In the genomic region with DNA sequence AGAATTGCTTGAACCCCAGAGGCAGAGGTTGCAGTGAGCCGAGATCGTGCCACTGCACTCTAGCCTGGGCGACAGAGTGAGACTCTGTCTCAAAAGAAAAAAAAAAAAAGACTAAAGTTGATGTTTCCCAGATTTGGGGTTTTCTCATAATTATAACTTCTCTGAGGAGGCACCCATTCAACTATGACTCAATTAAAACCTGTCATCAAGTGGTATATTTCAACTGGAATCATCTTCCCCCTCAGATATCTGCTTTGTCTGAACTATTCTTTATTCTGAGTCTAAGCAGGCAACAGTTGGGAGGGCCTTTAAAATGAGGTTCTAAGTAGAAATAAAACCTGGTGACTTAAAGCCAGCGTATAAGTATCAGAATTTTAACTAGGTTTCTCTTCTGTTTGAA, we compare ENCODE assay signal across 28 cellular contexts.
"Had no signal": no experiment of that assay in that cellular context is flagged by ENCODE, and none has a peak within 500 bp of the region (broad histone marks: within the 10 kb centered on the region; RNA-seq: fewer than 3 reads in every experiment).

No MANE protein-coding gene starts in this region.

- H3K27me3 ChIP-seq: brain microvascular endothelial cell, vagina had no signal

- H3K27ac Mint-ChIP-seq: activated CD4-positive, alpha-beta memory T cell treated with anti-CD3 and anti-CD28 coated beads for 36 hours; activated CD4-positive, alpha-beta T cell treated with anti-CD3 and anti-CD28 coated beads, Interleukin-2, amount 10 ng/mL, durations not matched to agents 24 days and 14 days; activated naive CD4-positive, alpha-beta T cell treated with anti-CD3 and anti-CD28 coated beads, Interleukin-2, amount 10 ng/mL, durations not matched to agents 7 days and 5 days; activated naive CD8-positive, alpha-beta T cell treated with anti-CD3 and anti-CD28 coated beads, Interleukin-2, amount 10 ng/mL, durations not matched to agents 7 days and 5 days; activated T-helper 1 cell treated with anti-CD3 and anti-CD28 coated beads, Interleukin-12 subunit alpha, Interleukin-12 subunit beta, Interleukin-2, Interleukin-4 antibody, amounts not matched to agents 30 ng/mL and 10 ng/mL and 1 ng/mL, durations not matched to agents 14 hours and 24 hours and 36 hours; effector memory CD8-positive, alpha-beta T cell; nephron; stimulated activated naive CD8-positive, alpha-beta T cell treated with anti-CD3 and anti-CD28 coated beads, Interleukin-15, Interleukin-2, amounts not matched to agents 100 ng/mL and 50 ng/mL, for 24 hours; type B pancreatic cell had no signal

- H3K9me3 ChIP-seq: vagina had no signal

- H3K36me3 ChIP-seq: brain microvascular endothelial cell had no signal

- H3K4me3 ChIP-seq: coronary artery, vagina had no signal

- H3K4me3 Mint-ChIP-seq: activated CD4-positive, alpha-beta memory T cell treated with anti-CD3 and anti-CD28 coated beads for 36 hours; activated CD4-positive, alpha-beta T cell treated with anti-CD3 and anti-CD28 coated beads, Interleukin-2, amount 10 ng/mL, durations not matched to agents 24 days and 14 days; activated naive CD4-positive, alpha-beta T cell treated with anti-CD3 and anti-CD28 coated beads, Interleukin-2, amount 10 ng/mL, durations not matched to agents 7 days and 5 days; activated naive CD8-positive, alpha-beta T cell treated with anti-CD3 and anti-CD28 coated beads, Interleukin-2, amount 10 ng/mL, durations not matched to agents 7 days and 5 days; activated T-helper 1 cell treated with anti-CD3 and anti-CD28 coated beads, Interleukin-12 subunit alpha, Interleukin-12 subunit beta, Interleukin-2, Interleukin-4 antibody, amounts not matched to agents 30 ng/mL and 10 ng/mL and 1 ng/mL, durations not matched to agents 14 hours and 24 hours and 36 hours; effector memory CD8-positive, alpha-beta T cell; immature natural killer cell; nephron; stimulated activated naive CD8-positive, alpha-beta T cell treated with anti-CD3 and anti-CD28 coated beads, Interleukin-15, Interleukin-2, amounts not matched to agents 100 ng/mL and 50 ng/mL, for 24 hours; type B pancreatic cell had no signal

- H3K27ac ChIP-seq: brain microvascular endothelial cell, coronary artery, vagina, VCaP had no signal

- ATAC-seq: effector memory CD8-positive, alpha-beta T cell; left colon; right cardiac atrium had no signal

- DNase-seq: activated CD4-positive, alpha-beta memory T cell treated with anti-CD3 and anti-CD28 coated beads for 36 hours; activated CD4-positive, alpha-beta T cell treated with anti-CD3 and anti-CD28 coated beads, Interleukin-2, amount 10 ng/mL, durations not matched to agents 24 days and 14 days; activated CD8-positive, alpha-beta memory T cell treated with anti-CD3 and anti-CD28 coated beads, Interleukin-2, amount 50 U/mL, for 4 hours; activated gamma-delta T cell; activated naive CD4-positive, alpha-beta T cell treated with anti-CD3 and anti-CD28 coated beads, Interleukin-2, amount 10 ng/mL, durations not matched to agents 7 days and 5 days; activated naive CD8-positive, alpha-beta T cell treated with anti-CD3 and anti-CD28 coated beads, Interleukin-2, amount 10 ng/mL, durations not matched to agents 7 days and 5 days; amniotic stem cell; brain microvascular endothelial cell; effector memory CD8-positive, alpha-beta T cell; erythroblast; foreskin fibroblast; head of caudate nucleus; hippocampal formation; immature natural killer cell; kidney; left colon; mammary epithelial cell; posterior cingulate gyrus; right cardiac atrium; stimulated activated CD4-positive, alpha-beta T cell treated with anti-CD3 and anti-CD28 coated beads, Interleukin-2, amount 100 ng/mL, for 48 hours; substantia nigra had no signal

- H3K4me1 Mint-ChIP-seq: activated naive CD4-positive, alpha-beta T cell treated with anti-CD3 and anti-CD28 coated beads, Interleukin-2, amount 10 ng/mL, durations not matched to agents 7 days and 5 days had no signal

- H3K9me3 Mint-ChIP-seq: activated CD4-positive, alpha-beta memory T cell treated with anti-CD3 and anti-CD28 coated beads for 36 hours; activated CD4-positive, alpha-beta T cell treated with anti-CD3 and anti-CD28 coated beads, Interleukin-2, amount 10 ng/mL, durations not matched to agents 24 days and 14 days; activated naive CD4-positive, alpha-beta T cell treated with anti-CD3 and anti-CD28 coated beads, Interleukin-2, amount 10 ng/mL, durations not matched to agents 7 days and 5 days; activated naive CD8-positive, alpha-beta T cell treated with anti-CD3 and anti-CD28 coated beads, Interleukin-2, amount 10 ng/mL, durations not matched to agents 7 days and 5 days; activated T-helper 1 cell treated with anti-CD3 and anti-CD28 coated beads, Interleukin-12 subunit alpha, Interleukin-12 subunit beta, Interleukin-2, Interleukin-4 antibody, amounts not matched to agents 30 ng/mL and 10 ng/mL and 1 ng/mL, durations not matched to agents 14 hours and 24 hours and 36 hours; effector memory CD8-positive, alpha-beta T cell; immature natural killer cell; nephron; stimulated activated naive CD8-positive, alpha-beta T cell treated with anti-CD3 and anti-CD28 coated beads, Interleukin-15, Interleukin-2, amounts not matched to agents 100 ng/mL and 50 ng/mL, for 24 hours; type B pancreatic cell had no signal

- H3K27me3 Mint-ChIP-seq: activated CD4-positive, alpha-beta memory T cell treated with anti-CD3 and anti-CD28 coated beads for 36 hours; activated CD4-positive, alpha-beta T cell treated with anti-CD3 and anti-CD28 coated beads, Interleukin-2, amount 10 ng/mL, durations not matched to agents 24 days and 14 days; activated naive CD4-positive, alpha-beta T cell treated with anti-CD3 and anti-CD28 coated beads, Interleukin-2, amount 10 ng/mL, durations not matched to agents 7 days and 5 days; activated naive CD8-positive, alpha-beta T cell treated with anti-CD3 and anti-CD28 coated beads, Interleukin-2, amount 10 ng/mL, durations not matched to agents 7 days and 5 days; effector memory CD8-positive, alpha-beta T cell; stimulated activated naive CD8-positive, alpha-beta T cell treated with anti-CD3 and anti-CD28 coated beads, Interleukin-15, Interleukin-2, amounts not matched to agents 100 ng/mL and 50 ng/mL, for 24 hours; type B pancreatic cell had no signal
